ENCODE assay signal across 15 cellular contexts in the genomic region with DNA sequence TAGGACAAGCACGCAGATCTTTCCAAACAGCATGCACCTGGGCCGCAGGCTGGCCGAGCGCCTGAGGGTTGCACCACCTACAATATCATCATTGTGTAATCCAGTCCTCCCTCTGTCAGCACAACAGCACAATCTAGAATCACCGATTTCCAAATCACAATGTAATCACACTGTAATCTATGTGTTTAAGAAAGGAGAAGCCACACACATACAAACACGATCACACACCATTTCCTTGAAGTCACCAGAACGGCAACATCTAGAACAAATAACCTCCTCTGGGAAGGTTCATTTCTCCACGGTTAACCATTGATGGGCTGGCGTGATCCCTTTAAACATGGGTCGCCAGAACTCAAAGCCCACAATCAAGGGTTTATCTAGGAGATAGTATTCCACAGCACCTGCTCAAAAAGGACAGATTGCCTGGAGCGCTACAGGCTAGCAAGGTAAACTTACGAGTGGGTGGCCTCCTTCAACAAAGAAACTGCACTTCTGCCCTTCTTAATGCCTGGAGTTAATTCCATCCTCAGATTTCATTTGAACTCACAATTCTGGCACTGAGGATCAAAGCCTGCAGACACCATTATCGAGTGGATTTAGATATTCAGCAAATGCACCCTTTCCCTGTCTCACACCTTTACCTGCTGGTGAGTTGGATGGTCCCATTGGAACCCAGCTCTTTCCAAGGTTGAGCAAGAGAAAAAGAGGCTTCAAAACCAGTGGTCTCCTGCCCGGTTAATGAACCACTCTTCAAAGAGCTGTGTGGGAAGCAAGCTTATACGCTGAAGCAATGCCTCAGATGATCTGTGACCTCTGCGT.
"Had no signal": no experiment of that assay in that cellular context is flagged by ENCODE, and none has a peak within 500 bp of the region (broad histone marks: within the 10 kb centered on the region; RNA-seq: fewer than 3 reads in every experiment).

No MANE protein-coding gene starts in this region.

- ATAC-seq: activated CD8-positive, alpha-beta T cell treated with anti-CD3 and anti-CD28 coated beads, Interleukin-2, amount 10 ng/mL, durations not matched to agents 7 days and 5 days; activated T-helper 17 cell treated with anti-CD3 and anti-CD28 coated beads, Interleukin-2, amount 50 U/mL, for 72 hours; effector memory CD8-positive, alpha-beta T cell; natural killer cell treated with Interleukin-12 subunit alpha and Interleukin-12 subunit beta and Interleukin-15 and Interleukin-18, amount 100 ng/mL, for 72 hours; psoas muscle had no signal

- H3K36me3 ChIP-seq: sigmoid colon, WERI-Rb-1 had no signal

- H3K27ac ChIP-seq: coronary artery, psoas muscle, sigmoid colon, WERI-Rb-1 had no signal

- DNase-seq: activated CD4-positive, alpha-beta T cell treated with anti-CD3 and anti-CD28 coated beads for 4 hours; activated CD8-positive, alpha-beta T cell treated with anti-CD3 and anti-CD28 coated beads, Interleukin-2, amount 10 ng/mL, durations not matched to agents 7 days and 5 days; activated naive CD4-positive, alpha-beta T cell treated with anti-CD3 and anti-CD28 coated beads for 36 hours; central memory CD4-positive, alpha-beta T cell; effector memory CD8-positive, alpha-beta T cell; erythroblast; hippocampal formation; psoas muscle; sigmoid colon; stimulated activated CD4-positive, alpha-beta T cell treated with anti-CD3 and anti-CD28 coated beads, Interleukin-12 subunit alpha, Interleukin-12 subunit beta, amount 100 ng/mL, for 4 hours; stimulated activated naive CD4-positive, alpha-beta T cell; WERI-Rb-1 had no signal

- H3K4me1 ChIP-seq: psoas muscle had no signal

- H3K4me3 ChIP-seq: coronary artery, psoas muscle, sigmoid colon had no signal

- H3K9me3 ChIP-seq: psoas muscle, sigmoid colon had no signal
